ENCODE assay signal across 1 cellular context in genomic region chr4:163865010-163865409, GRCh38.
TF ChIP-seq lines count a peak whose summit lies in the region.

No MANE protein-coding gene starts in this region.

TF ChIP-seq in GM12878, 131 proteins besides CTCF, POLR2A, EP300 and RAD21 (continued from another document):
- TF ChIP-seq SIX5 (IDR thresholded peaks at IDR 0.05; ENCODE audit: low read depth, low read length, severe bottlenecking) (no peak), MLLT1 (IDR thresholded peaks at IDR 0.05) (no peak), E2F4 (IDR thresholded peaks at IDR 0.05; ENCODE audit: low read depth, low read length) (no peak), NRF1 (conservative IDR thresholded peaks at IDR 0.05; ENCODE audit: low read depth, low read length) (no peak), POLR2AphosphoS5 (IDR thresholded peaks at IDR 0.05; ENCODE audit: low read length) (no peak), EZH2 (IDR thresholded peaks at IDR 0.05; ENCODE audit: borderline replicate concordance, control insufficient read depth, low read depth, low read length) (no peak), ZNF622 (IDR thresholded peaks at IDR 0.05) (no peak), ZNF207 (IDR thresholded peaks at IDR 0.05; ENCODE audit: borderline replicate concordance) (no peak), MTA2 (IDR thresholded peaks at IDR 0.05; ENCODE audit: low read depth) (no peak), SIN3A (IDR thresholded peaks at IDR 0.05; ENCODE audit: low read depth, low read length) (no peak), REST (IDR thresholded peaks at IDR 0.05; ENCODE audit: low read depth, low read length) (no peak), HCFC1 (IDR thresholded peaks at IDR 0.05; ENCODE audit: low read length) (no peak), CHD4 (IDR thresholded peaks at IDR 0.05) (no peak)
